26 cellular contexts compared by ENCODE assay signal in the genomic region with DNA sequence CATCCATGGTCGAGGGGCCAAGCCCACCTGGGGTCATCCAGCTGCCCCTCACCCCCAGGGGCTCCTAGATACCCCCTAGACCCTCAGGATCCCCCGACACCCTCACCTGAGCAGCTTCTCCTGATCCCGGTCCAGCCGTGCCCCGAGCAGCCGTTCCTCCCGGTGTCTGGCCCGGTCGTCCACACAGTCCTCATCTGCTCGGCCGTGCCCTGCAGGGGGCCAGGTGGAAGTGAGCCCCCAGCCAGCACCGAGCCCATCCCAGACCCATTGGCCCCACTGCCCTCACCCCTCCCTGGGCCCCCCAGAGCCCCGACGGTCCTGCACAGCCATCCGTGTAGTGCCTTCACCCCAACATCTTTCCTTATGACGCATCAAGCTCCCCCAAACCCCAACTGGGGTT.
"Had no signal": no experiment of that assay in that cellular context is flagged by ENCODE, and none has a peak within 500 bp of the region (broad histone marks: within the 10 kb centered on the region; RNA-seq: fewer than 3 reads in every experiment).

No MANE protein-coding gene starts in this region.

- H3K27ac Mint-ChIP-seq: activated CD4-positive, alpha-beta T cell treated with anti-CD3 and anti-CD28 coated beads, Interleukin-2, amount 10 ng/mL, durations not matched to agents 7 days and 5 days; activated CD8-positive, alpha-beta T cell treated with anti-CD3 and anti-CD28 coated beads, Interleukin-2, amount 10 ng/mL, durations not matched to agents 7 days and 5 days; activated naive CD4-positive, alpha-beta T cell treated with anti-CD3 and anti-CD28 coated beads, Interleukin-2, amount 50 U/mL, for 72 hours; activated T-cell treated with anti-CD3 and anti-CD28 coated beads, Interleukin-2, amount 50 U/mL, for 72 hours; mesothelial cell of epicardium; stimulated activated memory B cell treated with anti-CD40 and anti-IgM and Interleukin-4, amounts not matched to agents 10 μg/mL and 1 μg/mL and 100 μg/mL, for 72 hours; type B pancreatic cell had no signal

- H3K9me3 ChIP-seq: heart left ventricle, vagina had no signal

- FAIRE-seq: kidney had no signal

- H3K27me3 ChIP-seq: brain microvascular endothelial cell, dorsolateral prefrontal cortex, heart left ventricle, vagina had no signal

- H3K27me3 Mint-ChIP-seq: activated CD4-positive, alpha-beta T cell treated with anti-CD3 and anti-CD28 coated beads, Interleukin-2, amount 10 ng/mL, durations not matched to agents 7 days and 5 days; naive thymus-derived CD8-positive, alpha-beta T cell; stimulated activated memory B cell treated with anti-CD40 and anti-IgM and Interleukin-4, amounts not matched to agents 10 μg/mL and 1 μg/mL and 100 μg/mL, for 72 hours; stimulated activated naive CD8-positive, alpha-beta T cell treated with anti-CD3 and anti-CD28 coated beads, Interleukin-15, amount 100 ng/mL, for 72 hours; type B pancreatic cell had no signal

- DNase-seq: activated CD4-positive, alpha-beta T cell treated with anti-CD3 and anti-CD28 coated beads, Interleukin-2, amount 10 ng/mL, durations not matched to agents 7 days and 5 days; activated CD4-positive, CD25-positive, alpha-beta regulatory T cell treated with anti-CD3 and anti-CD28 coated beads, Interleukin-2, amount 50 U/mL, for 72 hours; activated CD8-positive, alpha-beta T cell treated with anti-CD3 and anti-CD28 coated beads, Interleukin-2, amount 10 ng/mL, durations not matched to agents 7 days and 5 days; activated naive CD4-positive, alpha-beta T cell; activated T-cell treated with anti-CD3 and anti-CD28 coated beads for 4 hours; activated T-cell treated with anti-CD3 and anti-CD28 coated beads, Interleukin-2, amount 50 U/mL, for 72 hours; anterior cingulate cortex; dorsolateral prefrontal cortex; effector memory CD4-positive, alpha-beta T cell; heart left ventricle; hypothalamus; immature natural killer cell; kidney; naive thymus-derived CD8-positive, alpha-beta T cell; nucleus accumbens; posterior cingulate gyrus; stimulated activated CD4-positive, alpha-beta T cell treated with anti-CD3 and anti-CD28 coated beads, Interleukin-4, amount 100 ng/mL, for 1 hour; stimulated activated naive CD8-positive, alpha-beta T cell treated with anti-CD3 and anti-CD28 coated beads, Interleukin-15, amount 100 ng/mL, for 72 hours; T-helper 2 cell had no signal

- H3K4me3 Mint-ChIP-seq: activated CD4-positive, alpha-beta T cell treated with anti-CD3 and anti-CD28 coated beads, Interleukin-2, amount 10 ng/mL, durations not matched to agents 7 days and 5 days; activated CD8-positive, alpha-beta T cell treated with anti-CD3 and anti-CD28 coated beads, Interleukin-2, amount 10 ng/mL, durations not matched to agents 7 days and 5 days; activated T-cell treated with anti-CD3 and anti-CD28 coated beads, Interleukin-2, amount 50 U/mL, for 72 hours; immature natural killer cell; mesothelial cell of epicardium; naive thymus-derived CD8-positive, alpha-beta T cell; stimulated activated memory B cell treated with anti-CD40 and anti-IgM and Interleukin-4, amounts not matched to agents 10 μg/mL and 1 μg/mL and 100 μg/mL, for 72 hours; stimulated activated naive CD8-positive, alpha-beta T cell treated with anti-CD3 and anti-CD28 coated beads, Interleukin-15, amount 100 ng/mL, for 72 hours; type B pancreatic cell had no signal

- H3K9me3 Mint-ChIP-seq: activated CD4-positive, alpha-beta T cell treated with anti-CD3 and anti-CD28 coated beads, Interleukin-2, amount 10 ng/mL, durations not matched to agents 7 days and 5 days; activated naive CD4-positive, alpha-beta T cell treated with anti-CD3 and anti-CD28 coated beads, Interleukin-2, amount 50 U/mL, for 72 hours; activated T-cell treated with anti-CD3 and anti-CD28 coated beads, Interleukin-2, amount 50 U/mL, for 72 hours; immature natural killer cell; mesothelial cell of epicardium; naive thymus-derived CD8-positive, alpha-beta T cell; stimulated activated memory B cell treated with anti-CD40 and anti-IgM and Interleukin-4, amounts not matched to agents 10 μg/mL and 1 μg/mL and 100 μg/mL, for 72 hours; stimulated activated naive CD8-positive, alpha-beta T cell treated with anti-CD3 and anti-CD28 coated beads, Interleukin-15, amount 100 ng/mL, for 72 hours; type B pancreatic cell had no signal

- H3K4me3 ChIP-seq: coronary artery, dorsolateral prefrontal cortex, heart left ventricle, vagina had no signal

- H3K27ac ChIP-seq: brain microvascular endothelial cell, coronary artery, vagina had no signal
